Comparison of ENCODE assay signal across 6 cellular contexts in genomic region chr17:75105269-75106080, GRCh38. TPM values are rescaled to one million over a fixed set of nuclear protein-coding genes. Genes with fewer than 3 reads are reported as not detected.
DNase-seq lines count a peak whose midpoint lies in the region; ATAC-seq and TF ChIP-seq lines count a peak whose summit lies in the region.

No MANE protein-coding gene starts in this region.

- no peaks in the 10 kb centered on the region for H3K36me3 Mint-ChIP-seq in activated naive CD4-positive, alpha-beta T cell treated with anti-CD3 and anti-CD28 coated beads for 36 hours (ENCODE audit: low read depth)

- TF ChIP-seq CTCF in LNCAP (IDR thresholded peaks at IDR 0.05), result peak; percentile 77

- H2BK5ac ChIP-seq in mesenchymal stem cell (ENCODE audit: low read depth, low read length, poor library complexity, severe bottlenecking), result no peak overlapping the region

- peaks cover 6 to 28% of the 10 kb centered on the region in 2 experiments for H3K36me3 ChIP-seq in mesenchymal stem cell (ENCODE audit: control insufficient read depth in 1 of 2, insufficient read depth in 2 of 2, low read depth in 1 of 2, low read length in 2 of 2)

- no peak overlapping the region for H3K4me2 ChIP-seq in mesenchymal stem cell (ENCODE audit: low read length, poor library complexity, severe bottlenecking)

- no peak overlapping the region for H3K27ac Mint-ChIP-seq in activated naive CD4-positive, alpha-beta T cell treated with anti-CD3 and anti-CD28 coated beads for 36 hours

- no peaks in the 10 kb centered on the region for H3K27me3 ChIP-seq in mesenchymal stem cell (ENCODE audit: control insufficient read depth in 1 of 2, insufficient read depth in 1 of 2, low read length in 2 of 2)

- H3K79me1 ChIP-seq in mesenchymal stem cell (replicated peaks; ENCODE audit: low read length, poor library complexity, severe bottlenecking), result peaks cover 3% of the 10 kb centered on the region

- H4K8ac ChIP-seq in mesenchymal stem cell (ENCODE audit: low read length), result no peak overlapping the region

- no peak for ATAC-seq in GM21786 (IDR thresholded peaks at IDR 0.05; ENCODE audit: unreplicated experiment)

- H2BK15ac ChIP-seq in mesenchymal stem cell (ENCODE audit: low read depth, poor library complexity, severe bottlenecking), result no peak overlapping the region

- peak overlapping the region; percentile 26 for H2AK5ac ChIP-seq in mesenchymal stem cell (ENCODE audit: low read length, severe bottlenecking)

- 59% methylated on average over 13 of the region's 15 CpGs for WGBS in mesenchymal stem cell

- peaks cover 6% of the 10 kb centered on the region for H3K4me1 Mint-ChIP-seq in activated naive CD4-positive, alpha-beta T cell treated with anti-CD3 and anti-CD28 coated beads for 36 hours (ENCODE audit: low read depth)

- intact Hi-C loops in activated naive CD4-positive, alpha-beta T cell treated with anti-CD3 and anti-CD28 coated beads for 36 hours (cut with micrococcal nuclease), result loop anchor here (5.0 kb wide), 2 partner anchors 38 to 58 kb away; partner anchors contain the start of genes ATP5PD and KCTD2

- H4K91ac ChIP-seq in mesenchymal stem cell (ENCODE audit: low read length), result no peak overlapping the region

- no peak overlapping the region for H3K23ac ChIP-seq in mesenchymal stem cell (ENCODE audit: low read length in 2 of 2)

- no peak overlapping the region for H3K4ac ChIP-seq in mesenchymal stem cell (ENCODE audit: low read depth in 1 of 2, low read length in 2 of 2)

- no peak overlapping the region for H2BK120ac ChIP-seq in mesenchymal stem cell (ENCODE audit: low read depth, low read length)

- no peak overlapping the region for H3K9ac ChIP-seq in mesenchymal stem cell (ENCODE audit: low read length)

- no peaks in the 10 kb centered on the region for H3K27me3 Mint-ChIP-seq in activated naive CD4-positive, alpha-beta T cell treated with anti-CD3 and anti-CD28 coated beads for 36 hours (ENCODE audit: low read depth)

- H3K4me1 ChIP-seq in mesenchymal stem cell (ENCODE audit: control insufficient read depth, insufficient read depth, low read depth, low read length), result peaks cover 21% of the 10 kb centered on the region

- CTCF ChIA-PET in activated naive CD4-positive, alpha-beta T cell treated with anti-CD3 and anti-CD28 coated beads for 36 hours (lab: Charles Lee), result interaction anchor here (0.7 to 3.7 kb wide), 7 partner anchors 9 to 144 kb away, joined by 3 to 27 read pairs (median 5); no protein-coding TSS in a partner anchor

- H3K4me3 ChIP-seq in mesenchymal stem cell (ENCODE audit: insufficient read depth in 1 of 2, low read depth in 1 of 2, low read length in 2 of 2), result no peak overlapping the region

- peak overlapping the region; percentile 20 for H3K27ac ChIP-seq in mesenchymal stem cell (ENCODE audit: low read length, poor library complexity, severe bottlenecking)

- H3K18ac ChIP-seq in mesenchymal stem cell (ENCODE audit: low read depth in 1 of 2, low read length in 2 of 2), result no peak overlapping the region

- H3K9me3 ChIP-seq in mesenchymal stem cell (ENCODE audit: control insufficient read depth, low read length), result no peaks in the 10 kb centered on the region

- H2BK12ac ChIP-seq in mesenchymal stem cell (ENCODE audit: low read length in 2 of 2), result no peak overlapping the region

- H3K9me3 Mint-ChIP-seq in activated naive CD4-positive, alpha-beta T cell treated with anti-CD3 and anti-CD28 coated beads for 36 hours, result no peaks in the 10 kb centered on the region

- no peak overlapping the region for H2AFZ ChIP-seq in mesenchymal stem cell (ENCODE audit: low read depth, low read length)

- peak; percentile 90 for DNase-seq in DMS 273 (lab: John Stamatoyannopoulos, UW; ENCODE audit: unreplicated experiment)
- peak; percentile 43 for DNase-seq in activated naive CD4-positive, alpha-beta T cell treated with anti-CD3 and anti-CD28 coated beads for 36 hours
- peak; percentile 56 for DNase-seq in mesenchymal stem cell
- DNase-seq in NK-92 (lab: John Stamatoyannopoulos, UW; ENCODE audit: unreplicated experiment), result no peak

- H3K14ac ChIP-seq in mesenchymal stem cell (ENCODE audit: low read length in 2 of 2), result no peak overlapping the region

- H3K4me3 Mint-ChIP-seq in activated naive CD4-positive, alpha-beta T cell treated with anti-CD3 and anti-CD28 coated beads for 36 hours, result no peak overlapping the region

RNA-seq across cellular contexts. Expression of gene ARMC7, which starts 4.3 kb away (rescaled TPM):
- total RNA-seq in activated naive CD4-positive, alpha-beta T cell treated with anti-CD3 and anti-CD28 coated beads for 36 hours, result 1 to 10 TPM; 3.8 to 4.9 TPM
- polyA plus RNA-seq in mesenchymal stem cell (2013, experiment 1 of 2), result 6.8 TPM
- polyA plus RNA-seq in mesenchymal stem cell (2013, experiment 2 of 2), result 6.8 TPM

RNA-seq across cellular contexts. Expression of gene SLC16A5, which starts 17.7 kb away (rescaled TPM):
- total RNA-seq in activated naive CD4-positive, alpha-beta T cell treated with anti-CD3 and anti-CD28 coated beads for 36 hours, result 1 to 10 TPM; 2.5 to 3.1 TPM
- 12.9 TPM for polyA plus RNA-seq in mesenchymal stem cell (2013, experiment 1 of 2)
- polyA plus RNA-seq in mesenchymal stem cell (2013, experiment 2 of 2), result 12.0 TPM

RNA-seq across cellular contexts. Expression of gene NT5C, which starts 26.1 kb away (rescaled TPM):
- 10 to 100 TPM; 49.7 to 55.2 TPM for total RNA-seq in activated naive CD4-positive, alpha-beta T cell treated with anti-CD3 and anti-CD28 coated beads for 36 hours
- polyA plus RNA-seq in mesenchymal stem cell (2013, experiment 1 of 2), result 52.5 TPM
- 56.2 TPM for polyA plus RNA-seq in mesenchymal stem cell (2013, experiment 2 of 2)

RNA-seq across cellular contexts. Expression of gene JPT1, which starts 48.8 kb away (rescaled TPM):
- 100 to 1,000 TPM; 242 to 258 TPM for total RNA-seq in activated naive CD4-positive, alpha-beta T cell treated with anti-CD3 and anti-CD28 coated beads for 36 hours
- 284 TPM for polyA plus RNA-seq in mesenchymal stem cell (2013, experiment 1 of 2)
- polyA plus RNA-seq in mesenchymal stem cell (2013, experiment 2 of 2), result 299 TPM

RNA-seq across cellular contexts. Expression of gene KCTD2, which starts 58.5 kb away (rescaled TPM):
- 10 to 100 TPM; 18.7 to 20.8 TPM for total RNA-seq in activated naive CD4-positive, alpha-beta T cell treated with anti-CD3 and anti-CD28 coated beads for 36 hours
- 11.7 TPM for polyA plus RNA-seq in mesenchymal stem cell (2013, experiment 1 of 2)
- 11.8 TPM for polyA plus RNA-seq in mesenchymal stem cell (2013, experiment 2 of 2)
